In the genomic region with DNA sequence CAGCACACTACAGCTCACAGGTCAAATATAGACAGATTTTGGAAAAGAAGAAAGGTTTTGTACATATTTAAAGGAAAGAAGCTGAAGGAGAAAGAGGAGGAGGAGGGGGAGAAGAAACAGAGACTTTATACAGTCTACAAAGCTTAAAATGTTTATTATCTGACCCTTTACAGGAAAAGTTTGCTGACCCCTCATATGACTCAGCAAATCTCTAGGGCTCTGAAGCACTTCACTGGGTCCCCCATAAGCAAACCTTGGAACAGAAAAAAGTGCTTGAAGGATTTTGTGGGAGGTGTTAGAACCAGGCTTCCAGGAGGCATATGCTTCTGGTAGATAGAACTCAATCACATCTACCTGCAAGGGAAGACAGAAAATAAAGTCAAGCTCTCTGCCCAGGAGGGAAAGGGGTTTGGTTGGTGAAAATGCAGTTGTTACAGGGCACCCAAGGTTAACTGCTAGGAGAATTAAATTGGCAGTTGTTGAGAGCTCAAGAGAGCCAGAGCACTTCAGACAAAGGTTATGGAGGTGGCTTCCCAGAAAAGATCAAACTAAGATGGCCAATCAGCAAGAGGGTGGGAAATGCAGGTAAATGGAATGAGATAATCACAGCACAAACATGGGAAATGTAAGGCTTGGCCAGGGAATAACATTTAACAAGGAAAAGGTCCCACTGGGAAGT, we compare ENCODE assay signal across 18 cellular contexts.
"Had no signal": no experiment of that assay in that cellular context is flagged by ENCODE, and none has a peak within 500 bp of the region (broad histone marks: within the 10 kb centered on the region; RNA-seq: fewer than 3 reads in every experiment).

No MANE protein-coding gene starts in this region.

- DNase-seq: activated CD4-positive, alpha-beta T cell treated with anti-CD3 and anti-CD28 coated beads, Interleukin-2, amount 10 ng/mL, durations not matched to agents 24 days and 14 days; activated CD8-positive, alpha-beta memory T cell treated with anti-CD3 and anti-CD28 coated beads, Interleukin-2, amount 50 U/mL, for 4 hours; activated CD8-positive, alpha-beta T cell treated with anti-CD3 and anti-CD28 coated beads, Interleukin-2, amount 10 ng/mL, durations not matched to agents 7 days and 5 days; activated gamma-delta T cell; activated T-cell treated with anti-CD3 and anti-CD28 coated beads, Interleukin-2, amount 50 U/mL, for 48 hours; anterior cingulate cortex; dorsolateral prefrontal cortex; endodermal cell; erythroblast; left colon; mammary epithelial cell; naive B cell; pancreas; stimulated activated naive CD8-positive, alpha-beta T cell treated with anti-CD3 and anti-CD28 coated beads, Interleukin-15, Interleukin-2, amounts not matched to agents 100 U/mL and 50 U/mL, for 24 hours; upper lobe of left lung had no signal

- FAIRE-seq: pancreas had no signal

- H3K36me3 ChIP-seq: pancreas, suprapubic skin, upper lobe of left lung had no signal

- ATAC-seq: activated CD8-positive, alpha-beta T cell treated with anti-CD3 and anti-CD28 coated beads, Interleukin-2, amount 10 ng/mL, durations not matched to agents 7 days and 5 days; stimulated activated naive CD8-positive, alpha-beta T cell treated with anti-CD3 and anti-CD28 coated beads, Interleukin-15, Interleukin-2, amounts not matched to agents 100 U/mL and 50 U/mL, for 24 hours; WTC11 had no signal

- H3K9me3 Mint-ChIP-seq: endodermal cell, naive B cell, WTC11 had no signal

- H3K27ac ChIP-seq: pancreas had no signal

- H3K9me3 ChIP-seq: pancreas, suprapubic skin, upper lobe of left lung had no signal

- H3K27me3 ChIP-seq: dorsolateral prefrontal cortex, pancreas, suprapubic skin, upper lobe of left lung had no signal

- H3K4me3 ChIP-seq: dorsolateral prefrontal cortex, pancreas, suprapubic skin, upper lobe of left lung had no signal

- H3K36me3 Mint-ChIP-seq: naive B cell, WTC11 had no signal

- H3K4me3 Mint-ChIP-seq: activated CD4-positive, alpha-beta T cell treated with anti-CD3 and anti-CD28 coated beads, Interleukin-2, amount 10 ng/mL, durations not matched to agents 24 days and 14 days; activated CD8-positive, alpha-beta T cell treated with anti-CD3 and anti-CD28 coated beads, Interleukin-2, amount 10 ng/mL, durations not matched to agents 7 days and 5 days; endodermal cell; T-helper 1 cell treated with Interleukin-12 subunit alpha and Interleukin-12 subunit beta and Interleukin-4 antibody, amounts not matched to agents 30 μg/mL and 1 μg/mL, for 36 hours; WTC11 had no signal

- H3K27me3 Mint-ChIP-seq: activated CD4-positive, alpha-beta T cell treated with anti-CD3 and anti-CD28 coated beads, Interleukin-2, amount 10 ng/mL, durations not matched to agents 24 days and 14 days; naive B cell had no signal

- H3K27ac Mint-ChIP-seq: activated CD4-positive, alpha-beta T cell treated with anti-CD3 and anti-CD28 coated beads, Interleukin-2, amount 10 ng/mL, durations not matched to agents 24 days and 14 days; activated CD8-positive, alpha-beta T cell treated with anti-CD3 and anti-CD28 coated beads, Interleukin-2, amount 10 ng/mL, durations not matched to agents 7 days and 5 days; endodermal cell; T-helper 1 cell treated with Interleukin-12 subunit alpha and Interleukin-12 subunit beta and Interleukin-4 antibody, amounts not matched to agents 30 μg/mL and 1 μg/mL, for 36 hours; WTC11 had no signal
